In the genomic region with DNA sequence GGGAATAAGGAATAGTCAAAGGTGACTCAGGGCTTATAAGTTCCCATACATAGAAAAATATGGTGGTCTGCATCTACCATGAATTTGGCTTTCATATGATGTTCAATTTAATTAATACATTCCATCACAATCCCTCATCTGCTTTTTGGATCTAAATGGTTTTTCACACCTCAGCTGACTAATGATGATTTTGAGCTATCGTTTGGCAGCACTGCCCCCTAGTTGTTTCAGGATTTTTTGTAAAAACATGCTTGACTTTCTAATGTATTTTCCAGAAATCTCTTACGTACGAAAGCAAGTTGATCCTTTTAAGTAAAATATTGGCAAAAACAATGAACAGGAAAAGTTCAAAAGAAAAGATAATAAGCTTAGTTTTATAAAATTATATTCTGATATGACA, we compare ENCODE assay signal across 11 cellular contexts.
DNase-seq lines count a peak whose midpoint lies in the region; ATAC-seq and TF ChIP-seq lines count a peak whose summit lies in the region.
"Had no signal": no experiment of that assay in that cellular context is flagged by ENCODE, and none has a peak within 500 bp of the region (broad histone marks: within the 10 kb centered on the region; RNA-seq: fewer than 3 reads in every experiment).

No MANE protein-coding gene starts in this region.

- peak; percentile 5 for DNase-seq in A172 (ENCODE audit: low spot score)
- no peak for DNase-seq in GM13976 (ENCODE audit: low spot score)
- peak; percentile 82 for DNase-seq in OCI-M1 (lab: John Stamatoyannopoulos, UW)
- peak; percentile 41 for DNase-seq in fibroblast of pulmonary artery (ENCODE audit: low read depth)
- no peak for DNase-seq in activated naive CD8-positive, alpha-beta T cell treated with anti-CD3 and anti-CD28 coated beads for 36 hours
- DNase-seq in activated naive CD4-positive, alpha-beta T cell (lab: John Stamatoyannopoulos, UW) = no peak
- no peak for DNase-seq in NCI-H146 treated with DMSO at 0.1 percent for 48 hours (lab: John Stamatoyannopoulos, UW; ENCODE audit: unreplicated experiment)
- DNase-seq: Calu3; stimulated activated CD4-positive, alpha-beta T cell treated with anti-CD3 and anti-CD28 coated beads, Interleukin-1b, Interleukin-23, amount 100 ng/mL, for 48 hours had no signal

- TF ChIP-seq CTCF in GM13976 (IDR thresholded peaks at IDR 0.05; ENCODE audit: borderline replicate concordance, control extremely low read depth, extremely low read depth, insufficient read depth, missing control alignments) = peak; percentile 15
- TF ChIP-seq CTCF in fibroblast of pulmonary artery (IDR thresholded peaks at IDR 0.05; ENCODE audit: low read length, missing control alignments) = peak; percentile 49

- H3K4me3 Mint-ChIP-seq in activated naive CD8-positive, alpha-beta T cell treated with anti-CD3 and anti-CD28 coated beads for 36 hours = no peak overlapping the region
- H3K4me3 Mint-ChIP-seq: memory B cell had no signal

- H3K9me3 Mint-ChIP-seq in activated naive CD8-positive, alpha-beta T cell treated with anti-CD3 and anti-CD28 coated beads for 36 hours = peaks cover 3% of the 10 kb centered on the region

- no peaks in the 10 kb centered on the region for H3K36me3 Mint-ChIP-seq in activated naive CD8-positive, alpha-beta T cell treated with anti-CD3 and anti-CD28 coated beads for 36 hours
- H3K36me3 Mint-ChIP-seq: memory B cell had no signal

- H3K4me3 ChIP-seq in fibroblast of pulmonary artery (replicated peaks; ENCODE audit: low read depth, low read length) = no peak overlapping the region

- no peak overlapping the region for H3K27ac Mint-ChIP-seq in activated naive CD8-positive, alpha-beta T cell treated with anti-CD3 and anti-CD28 coated beads for 36 hours
- H3K27ac Mint-ChIP-seq: memory B cell had no signal

- no peaks in the 10 kb centered on the region for H3K4me1 Mint-ChIP-seq in activated naive CD8-positive, alpha-beta T cell treated with anti-CD3 and anti-CD28 coated beads for 36 hours
- H3K4me1 Mint-ChIP-seq: memory B cell had no signal

- no peak for ATAC-seq in HG03378 (IDR thresholded peaks at IDR 0.05; ENCODE audit: unreplicated experiment)

- in situ Hi-C loops in GM13976 (cut with MboI; ENCODE audit: low sequenced_read_pairs, unreplicated experiment) = no loop called here

- no peaks in the 10 kb centered on the region for H3K27me3 Mint-ChIP-seq in activated naive CD8-positive, alpha-beta T cell treated with anti-CD3 and anti-CD28 coated beads for 36 hours
- H3K27me3 Mint-ChIP-seq: memory B cell had no signal

Comparison
In these comparisons a context has a peak if more than half of its experiments do, and no peak if none do; other contexts are left out.
1. DNase-seq: peak in A172 (single experiment), OCI-M1 (single experiment) and fibroblast of pulmonary artery (single experiment); none in GM13976 (single experiment), activated naive CD8-positive, alpha-beta T cell treated with anti-CD3 and anti-CD28 coated beads for 36 hours (single experiment), activated naive CD4-positive, alpha-beta T cell (0 of 4) and NCI-H146 treated with DMSO at 0.1 percent for 48 hours (single experiment).